8 cellular contexts compared by ENCODE assay signal in the genomic region with DNA sequence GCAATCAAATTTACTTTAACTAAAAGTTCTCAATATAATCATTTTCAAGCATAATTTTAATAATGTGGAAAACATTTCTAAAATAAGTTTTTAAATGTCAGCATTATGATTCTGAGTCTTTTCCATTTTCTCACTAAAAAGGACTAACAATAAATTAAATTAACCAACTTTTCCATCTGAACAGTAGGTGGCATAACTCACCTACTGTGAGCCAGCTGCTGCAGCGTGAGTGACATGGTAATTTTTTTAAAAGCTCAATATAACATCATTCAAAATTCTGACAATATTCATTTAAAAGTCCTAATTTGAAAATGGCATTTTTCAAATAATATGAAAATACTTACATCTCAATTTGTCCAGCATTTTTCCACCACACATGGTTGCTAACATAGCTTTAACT.
DNase-seq lines count a peak whose midpoint lies in the region; ATAC-seq, FAIRE-seq and TF ChIP-seq lines count a peak whose summit lies in the region.

No MANE protein-coding gene starts in this region.

- H3K9me3 Mint-ChIP-seq in CD4-positive, alpha-beta T cell = no peaks in the 10 kb centered on the region

- no peak for DNase-seq in CD4-positive, alpha-beta T cell
- DNase-seq in H54 (ENCODE audit: insufficient read length, low spot score) = no peak
- peak; percentile 45 for DNase-seq in RPMI7951 (ENCODE audit: low read depth)
- DNase-seq in fibroblast of the aortic adventitia (ENCODE audit: low read depth) = peak; percentile 63
- peak; percentile 84 for DNase-seq in superior temporal gyrus (ENCODE audit: extremely low spot score)
- no peak for DNase-seq in posterior vena cava (ENCODE audit: low spot score)
- no peak for DNase-seq in posterior cingulate gyrus

- ATAC-seq in CD4-positive, alpha-beta T cell (ENCODE audit: poor library complexity) = peak; percentile 44
- no peak for ATAC-seq in GM21526 (IDR thresholded peaks at IDR 0.05; ENCODE audit: low FRiP score, unreplicated experiment)

- H3K9me3 ChIP-seq in CD4-positive, alpha-beta T cell (ENCODE audit: control insufficient read depth, low read length) = no peaks in the 10 kb centered on the region

- no peak overlapping the region for H3K4me3 Mint-ChIP-seq in CD4-positive, alpha-beta T cell

- intact Hi-C loops in CD4-positive, alpha-beta T cell (cut with DNase I, micrococcal nuclease) = loop anchor here (1.0 to 10.0 kb wide), 5 partner anchors 93 to 538 kb away; no protein-coding TSS in a partner anchor
- intact Hi-C loops in posterior vena cava (cut with DNase I) = loop anchor here (5.0 to 10.0 kb wide), 2 partner anchors 48 to 55 kb away; no protein-coding TSS in a partner anchor
- intact Hi-C loops in posterior cingulate gyrus (cut with DNase I) = loop anchor here (2.0 kb wide), 1 partner anchor 58 kb away; no protein-coding TSS in a partner anchor

- no peak overlapping the region for H3K27ac Mint-ChIP-seq in CD4-positive, alpha-beta T cell

- H3K4me1 Mint-ChIP-seq in CD4-positive, alpha-beta T cell (ENCODE audit: low read depth) = peaks cover 3% of the 10 kb centered on the region

- no peaks in the 10 kb centered on the region for H3K27me3 ChIP-seq in CD4-positive, alpha-beta T cell (ENCODE audit: control insufficient read depth, insufficient read depth, low read length)

- TF ChIP-seq POLR2A in H54 (IDR thresholded peaks at IDR 0.05; ENCODE audit: low read depth, low read length) = no peak

- FAIRE-seq in H54 (lab: Jason Lieb, UNC) = peak; percentile 76

- H3K27ac ChIP-seq in CD4-positive, alpha-beta T cell (ENCODE audit: low read depth, low read length) = no peak overlapping the region

- H3K36me3 Mint-ChIP-seq in CD4-positive, alpha-beta T cell (ENCODE audit: low read depth) = no peaks in the 10 kb centered on the region

- no peak overlapping the region for H3K4me3 ChIP-seq in fibroblast of the aortic adventitia (ENCODE audit: low read depth, low read length)

- CTCF ChIA-PET in CD4-positive, alpha-beta T cell (lab: Charles Lee) = interaction anchor here (0.6 to 5.6 kb wide), 10 partner anchors 8 to 93 kb away, joined by 3 to 45 read pairs (median 3); no protein-coding TSS in a partner anchor

- peak; percentile 69 for TF ChIP-seq CTCF in CD4-positive, alpha-beta T cell (IDR thresholded peaks at IDR 0.05)
- TF ChIP-seq CTCF in fibroblast of the aortic adventitia (IDR thresholded peaks at IDR 0.05; ENCODE audit: insufficient read depth, low read length) = peak; percentile 55

- POLR2A ChIA-PET in CD4-positive, alpha-beta T cell (lab: Charles Lee) = interaction anchor here (0.7 to 2.3 kb wide), 2 partner anchors 93 to 245 kb away, joined by 4 to 10 read pairs; no protein-coding TSS in a partner anchor

- no peaks in the 10 kb centered on the region for H3K27me3 Mint-ChIP-seq in CD4-positive, alpha-beta T cell

Comparison
In these comparisons a context has a peak if more than half of its experiments do, and no peak if none do; other contexts are left out.
1. DNase-seq: peak in RPMI7951 (single experiment), fibroblast of the aortic adventitia (single experiment) and superior temporal gyrus (single experiment); none in CD4-positive, alpha-beta T cell (0 of 10), H54 (single experiment), posterior vena cava (single experiment) and posterior cingulate gyrus (0 of 10).